11 cellular contexts compared by ENCODE assay signal in the genomic region with DNA sequence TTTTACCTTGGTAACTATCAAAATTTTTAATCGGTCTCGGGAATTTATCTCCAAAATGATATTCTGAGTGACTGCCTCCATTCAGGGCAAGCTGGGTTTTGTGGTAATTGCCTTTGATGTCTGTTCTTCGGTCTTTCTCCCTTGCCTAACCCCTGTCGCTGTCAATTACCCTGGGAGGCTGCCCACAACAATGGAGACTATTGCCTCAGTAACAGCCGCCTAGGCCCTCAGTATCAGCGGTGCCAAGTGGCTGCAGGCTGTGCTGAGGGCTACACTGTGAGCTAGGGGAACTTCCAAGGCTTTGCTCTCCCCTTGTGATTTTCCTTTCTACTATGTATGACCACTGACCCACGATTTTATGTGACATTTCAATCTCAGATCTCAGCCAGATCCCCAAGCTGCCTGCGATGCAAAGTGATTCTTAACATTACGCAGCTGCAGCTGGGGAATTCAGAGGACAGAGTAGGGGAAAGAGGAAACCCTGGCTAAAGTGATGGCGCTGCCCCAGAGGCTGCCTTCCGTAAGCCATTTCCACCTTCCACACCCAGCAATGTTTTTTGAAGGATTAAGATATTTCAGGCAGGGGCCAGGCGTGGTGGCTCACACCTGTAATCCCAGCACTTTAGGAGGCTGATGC. TPM values are rescaled to one million over a fixed set of nuclear protein-coding genes. Genes with fewer than 3 reads are reported as not detected.
DNase-seq lines count a peak whose midpoint lies in the region; ATAC-seq and TF ChIP-seq lines count a peak whose summit lies in the region.
"Had no signal": no experiment of that assay in that cellular context is flagged by ENCODE, and none has a peak within 500 bp of the region (broad histone marks: within the 10 kb centered on the region; RNA-seq: fewer than 3 reads in every experiment).

No MANE protein-coding gene starts in this region.

- H3K9me3 Mint-ChIP-seq in activated naive CD8-positive, alpha-beta T cell treated with anti-CD3 and anti-CD28 coated beads, Interleukin-2, amount 10 ng/mL, durations not matched to agents 7 days and 5 days, result no peaks in the 10 kb centered on the region
- no peaks in the 10 kb centered on the region for H3K9me3 Mint-ChIP-seq in activated naive CD8-positive, alpha-beta T cell treated with anti-CD3 and anti-CD28 coated beads for 36 hours
- H3K9me3 Mint-ChIP-seq: CD8-positive, alpha-beta memory T cell had no signal

- H3K4me1 ChIP-seq in hepatocyte (ENCODE audit: insufficient read depth) (peaks cover 5% of the 10 kb centered on the region), upper lobe of right lung (no peaks in the 10 kb centered on the region)

- intact Hi-C loops in upper lobe of right lung (cut with DNase I), result no loop called here

- H3K27ac Mint-ChIP-seq in activated naive CD8-positive, alpha-beta T cell treated with anti-CD3 and anti-CD28 coated beads, Interleukin-2, amount 10 ng/mL, durations not matched to agents 7 days and 5 days, result no peak overlapping the region
- H3K27ac Mint-ChIP-seq in activated naive CD8-positive, alpha-beta T cell treated with anti-CD3 and anti-CD28 coated beads for 36 hours, result no peak overlapping the region
- H3K27ac Mint-ChIP-seq: CD8-positive, alpha-beta memory T cell had no signal

- peak; percentile 73 for ATAC-seq in activated naive CD8-positive, alpha-beta T cell treated with anti-CD3 and anti-CD28 coated beads, Interleukin-2, amount 10 ng/mL, durations not matched to agents 7 days and 5 days (ENCODE audit: low read depth)
- peak; percentile 92 for ATAC-seq in SK-N-SH treated with all-trans-retinoic acid at 6 μM for 48 hours
- peak; percentile 45 for ATAC-seq in upper lobe of right lung
- ATAC-seq: left colon had no signal

- H3K27me3 ChIP-seq in hepatocyte (no peaks in the 10 kb centered on the region), upper lobe of right lung (no peaks in the 10 kb centered on the region)

- no peaks in the 10 kb centered on the region for H4K20me1 ChIP-seq in hepatocyte (ENCODE audit: insufficient read depth, poor library complexity, severe bottlenecking)

- peaks cover 6% of the 10 kb centered on the region for H3K4me1 Mint-ChIP-seq in activated naive CD8-positive, alpha-beta T cell treated with anti-CD3 and anti-CD28 coated beads, Interleukin-2, amount 10 ng/mL, durations not matched to agents 7 days and 5 days
- H3K4me1 Mint-ChIP-seq in activated naive CD8-positive, alpha-beta T cell treated with anti-CD3 and anti-CD28 coated beads for 36 hours, result peaks cover 4% of the 10 kb centered on the region

- POLR2A ChIA-PET in activated naive CD8-positive, alpha-beta T cell treated with anti-CD3 and anti-CD28 coated beads, Interleukin-2, amount 10 ng/mL, durations not matched to agents 7 days and 5 days (lab: Charles Lee), result interaction anchor here (0.7 kb wide), 1 partner anchor 8 kb away, joined by 3 read pairs; no protein-coding TSS in a partner anchor

- no peaks in the 10 kb centered on the region for H3K36me3 Mint-ChIP-seq in activated naive CD8-positive, alpha-beta T cell treated with anti-CD3 and anti-CD28 coated beads, Interleukin-2, amount 10 ng/mL, durations not matched to agents 7 days and 5 days
- no peaks in the 10 kb centered on the region for H3K36me3 Mint-ChIP-seq in activated naive CD8-positive, alpha-beta T cell treated with anti-CD3 and anti-CD28 coated beads for 36 hours
- H3K36me3 Mint-ChIP-seq: CD8-positive, alpha-beta memory T cell had no signal

- H3K4me2 ChIP-seq in hepatocyte, result peak overlapping the region; percentile 70

- no peaks in the 10 kb centered on the region for H3K9me2 ChIP-seq in hepatocyte (replicated peaks; ENCODE audit: insufficient read depth)

- no peaks in the 10 kb centered on the region for H3K27me3 Mint-ChIP-seq in activated naive CD8-positive, alpha-beta T cell treated with anti-CD3 and anti-CD28 coated beads, Interleukin-2, amount 10 ng/mL, durations not matched to agents 7 days and 5 days
- no peaks in the 10 kb centered on the region for H3K27me3 Mint-ChIP-seq in activated naive CD8-positive, alpha-beta T cell treated with anti-CD3 and anti-CD28 coated beads for 36 hours

- WGBS in hepatocyte (ENCODE audit: low lambda C conversion rate, missing lambda C conversion rate), result 44% methylated on average over 12 of the region's 12 CpGs

- DNase-seq in activated naive CD8-positive, alpha-beta T cell treated with anti-CD3 and anti-CD28 coated beads, Interleukin-2, amount 10 ng/mL, durations not matched to agents 7 days and 5 days, result no peak
- no peak for DNase-seq in activated naive CD8-positive, alpha-beta T cell treated with anti-CD3 and anti-CD28 coated beads for 36 hours
- peak; percentile 11 for DNase-seq in hepatocyte (ENCODE audit: low spot score)
- no peak for DNase-seq in upper lobe of right lung
- DNase-seq in GM10266 (ENCODE audit: extremely low spot score), result no peak
- no peak for DNase-seq in activated CD4-positive, CD25-positive, alpha-beta regulatory T cell treated with anti-CD3 and anti-CD28 coated beads, Interleukin-2, amount 50 U/mL, for 72 hours
- no peak for DNase-seq in NOMO-1 treated with dmso at 0.1 percent for 144 hours (lab: John Stamatoyannopoulos, UW; ENCODE audit: unreplicated experiment)
- DNase-seq: left colon; stimulated activated CD4-positive, alpha-beta T cell treated with anti-CD3 and anti-CD28 coated beads, Interleukin-2, amount 100 ng/mL, for 24 hours had no signal

- H3K27ac ChIP-seq in hepatocyte (peak overlapping the region; percentile 90), upper lobe of right lung (no peak overlapping the region)

- H3K79me2 ChIP-seq in hepatocyte, result no peaks in the 10 kb centered on the region

- H3K4me3 ChIP-seq in hepatocyte (no peak overlapping the region), upper lobe of right lung (no peak overlapping the region)

- H3K9me3 ChIP-seq in hepatocyte (ENCODE audit: low read depth) (no peaks in the 10 kb centered on the region), upper lobe of right lung (no peaks in the 10 kb centered on the region)

- H3K4me3 Mint-ChIP-seq in activated naive CD8-positive, alpha-beta T cell treated with anti-CD3 and anti-CD28 coated beads, Interleukin-2, amount 10 ng/mL, durations not matched to agents 7 days and 5 days, result peak overlapping the region; percentile 7
- H3K4me3 Mint-ChIP-seq in activated naive CD8-positive, alpha-beta T cell treated with anti-CD3 and anti-CD28 coated beads for 36 hours, result no peak overlapping the region
- H3K4me3 Mint-ChIP-seq: CD8-positive, alpha-beta memory T cell had no signal

- H2AFZ ChIP-seq in hepatocyte, result no peak overlapping the region

- H3K36me3 ChIP-seq in hepatocyte (replicated peaks; ENCODE audit: insufficient read depth, low read depth) (no peaks in the 10 kb centered on the region), upper lobe of right lung (no peaks in the 10 kb centered on the region)

- TF ChIP-seq CTCF in hepatocyte (IDR thresholded peaks at IDR 0.05; ENCODE audit: poor library complexity) (no peak), upper lobe of right lung (IDR thresholded peaks at IDR 0.05) (no peak), GM10266 (IDR thresholded peaks at IDR 0.05; ENCODE audit: control insufficient read depth, insufficient read depth, low read depth, missing control alignments) (no peak)

TF ChIP-seq in SK-N-SH treated with all-trans-retinoic acid at 6 μM for 48 hours, 23 proteins besides CTCF, POLR2A, EP300 and RAD21 (continues in another document):
- TF ChIP-seq ISL1 (CRISPR knock-in tag; IDR thresholded peaks at IDR 0.05), result no peak
- no peak for TF ChIP-seq CSDC2 (CRISPR knock-in tag; IDR thresholded peaks at IDR 0.05)
- TF ChIP-seq, protein P1, sequence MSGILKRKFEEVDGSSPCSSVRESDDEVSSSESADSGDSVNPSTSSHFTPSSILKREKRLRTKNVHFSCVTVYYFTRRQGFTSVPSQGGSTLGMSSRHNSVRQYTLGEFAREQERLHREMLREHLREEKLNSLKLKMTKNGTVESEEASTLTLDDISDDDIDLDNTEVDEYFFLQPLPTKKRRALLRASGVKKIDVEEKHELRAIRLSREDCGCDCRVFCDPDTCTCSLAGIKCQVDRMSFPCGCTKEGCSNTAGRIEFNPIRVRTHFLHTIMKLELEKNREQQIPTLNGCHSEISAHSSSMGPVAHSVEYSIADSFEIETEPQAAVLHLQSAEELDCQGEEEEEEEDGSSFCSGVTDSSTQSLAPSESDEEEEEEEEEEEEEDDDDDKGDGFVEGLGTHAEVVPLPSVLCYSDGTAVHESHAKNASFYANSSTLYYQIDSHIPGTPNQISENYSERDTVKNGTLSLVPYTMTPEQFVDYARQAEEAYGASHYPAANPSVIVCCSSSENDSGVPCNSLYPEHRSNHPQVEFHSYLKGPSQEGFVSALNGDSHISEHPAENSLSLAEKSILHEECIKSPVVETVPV (CRISPR knock-in tag; IDR thresholded peaks at IDR 0.05), result no peak
- no peak for TF ChIP-seq RARB (CRISPR knock-in tag; IDR thresholded peaks at IDR 0.05)
- TF ChIP-seq, protein P2, sequence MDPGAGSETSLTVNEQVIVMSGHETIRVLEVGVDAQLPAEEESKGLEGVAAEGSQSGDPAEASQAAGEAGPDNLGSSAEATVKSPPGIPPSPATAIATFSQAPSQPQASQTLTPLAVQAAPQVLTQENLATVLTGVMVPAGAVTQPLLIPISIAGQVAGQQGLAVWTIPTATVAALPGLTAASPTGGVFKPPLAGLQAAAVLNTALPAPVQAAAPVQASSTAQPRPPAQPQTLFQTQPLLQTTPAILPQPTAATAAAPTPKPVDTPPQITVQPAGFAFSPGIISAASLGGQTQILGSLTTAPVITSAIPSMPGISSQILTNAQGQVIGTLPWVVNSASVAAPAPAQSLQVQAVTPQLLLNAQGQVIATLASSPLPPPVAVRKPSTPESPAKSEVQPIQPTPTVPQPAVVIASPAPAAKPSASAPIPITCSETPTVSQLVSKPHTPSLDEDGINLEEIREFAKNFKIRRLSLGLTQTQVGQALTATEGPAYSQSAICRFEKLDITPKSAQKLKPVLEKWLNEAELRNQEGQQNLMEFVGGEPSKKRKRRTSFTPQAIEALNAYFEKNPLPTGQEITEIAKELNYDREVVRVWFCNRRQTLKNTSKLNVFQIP (CRISPR knock-in tag; IDR thresholded peaks at IDR 0.05; ENCODE audit: borderline replicate concordance, low read depth), result no peak

RNA-seq across cellular contexts. Expression of a gene that starts 36.2 kb away (rescaled TPM):
- total RNA-seq in activated naive CD8-positive, alpha-beta T cell treated with anti-CD3 and anti-CD28 coated beads, Interleukin-2, amount 10 ng/mL, durations not matched to agents 7 days and 5 days, result 10 to 100 TPM; 52.2 to 56.7 TPM
- total RNA-seq in activated naive CD8-positive, alpha-beta T cell treated with anti-CD3 and anti-CD28 coated beads for 36 hours, result 10 to 100 TPM; 35.3 to 35.6 TPM
- total RNA-seq in hepatocyte (47.5 and 50.5 TPM in 2 replicates), upper lobe of right lung (39.0 TPM)
- 62.7 and 64.0 TPM in 2 replicates for polyA plus RNA-seq in hepatocyte

RNA-seq across cellular contexts. Expression of a gene that starts 50.0 kb away (rescaled TPM):
- total RNA-seq in activated naive CD8-positive, alpha-beta T cell treated with anti-CD3 and anti-CD28 coated beads, Interleukin-2, amount 10 ng/mL, durations not matched to agents 7 days and 5 days, result 1 to 10 TPM; 7.5 to 9.8 TPM
- 1 to 10 TPM in 1 of 2 experiments, under 1 TPM in 1; 0.78 to 1.3 TPM for total RNA-seq in activated naive CD8-positive, alpha-beta T cell treated with anti-CD3 and anti-CD28 coated beads for 36 hours
- not detected in 2 replicates for total RNA-seq in hepatocyte
- 0.77 TPM in 1 of 2 replicates, not detected in the other for polyA plus RNA-seq in hepatocyte
- not detected for total RNA-seq in upper lobe of right lung
